1 cellular context compared by ENCODE assay signal in the genomic region with DNA sequence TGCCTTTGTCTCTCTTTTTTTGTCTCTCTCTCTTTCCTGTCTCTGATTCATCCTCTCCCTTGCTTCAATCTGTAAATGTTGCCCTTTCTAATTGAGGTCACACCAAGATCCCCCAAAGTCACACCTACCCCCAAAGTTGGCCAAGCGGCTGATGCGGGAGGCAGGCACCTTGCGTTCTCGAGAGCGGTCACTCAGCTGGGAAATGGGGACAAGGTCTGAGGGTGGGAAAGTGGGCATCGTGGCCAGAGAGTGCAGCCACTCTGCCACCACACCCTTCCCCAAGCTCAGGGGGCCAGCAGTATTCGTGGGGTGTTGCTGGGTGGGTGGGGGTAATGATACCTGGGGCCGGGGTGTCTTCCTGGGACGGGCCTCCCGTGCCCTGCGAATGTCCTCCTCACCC.
TF ChIP-seq lines count a peak whose summit lies in the region.

No MANE protein-coding gene starts in this region.

TF ChIP-seq in K562, 482 proteins besides CTCF, POLR2A, EP300 and RAD21:
- no peak for TF ChIP-seq DIDO1 (tag; IDR thresholded peaks at IDR 0.05; ENCODE audit: low read depth)
- TF ChIP-seq KLF16 (IDR thresholded peaks at IDR 0.05) = no peak
- TF ChIP-seq, protein P1, sequence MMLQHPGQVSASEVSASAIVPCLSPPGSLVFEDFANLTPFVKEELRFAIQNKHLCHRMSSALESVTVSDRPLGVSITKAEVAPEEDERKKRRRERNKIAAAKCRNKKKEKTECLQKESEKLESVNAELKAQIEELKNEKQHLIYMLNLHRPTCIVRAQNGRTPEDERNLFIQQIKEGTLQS (IDR thresholded peaks at IDR 0.05) = no peak
- TF ChIP-seq, protein P1 (CRISPR knock-in tag; conservative IDR thresholded peaks at IDR 0.05) = no peak
- no peak for TF ChIP-seq CHD4 (IDR thresholded peaks at IDR 0.05; ENCODE audit: insufficient read depth, insufficient replicate concordance, low read depth, low read length, poor library complexity, severe bottlenecking)
- no peak for TF ChIP-seq ZNF384 (IDR thresholded peaks at IDR 0.05; ENCODE audit: low read depth, low read length)
- TF ChIP-seq SMARCB1 (IDR thresholded peaks at IDR 0.05; ENCODE audit: insufficient read length, low read depth) = no peak
- TF ChIP-seq GTF2E2 (tag; IDR thresholded peaks at IDR 0.05) = no peak
- TF ChIP-seq, protein P2, sequence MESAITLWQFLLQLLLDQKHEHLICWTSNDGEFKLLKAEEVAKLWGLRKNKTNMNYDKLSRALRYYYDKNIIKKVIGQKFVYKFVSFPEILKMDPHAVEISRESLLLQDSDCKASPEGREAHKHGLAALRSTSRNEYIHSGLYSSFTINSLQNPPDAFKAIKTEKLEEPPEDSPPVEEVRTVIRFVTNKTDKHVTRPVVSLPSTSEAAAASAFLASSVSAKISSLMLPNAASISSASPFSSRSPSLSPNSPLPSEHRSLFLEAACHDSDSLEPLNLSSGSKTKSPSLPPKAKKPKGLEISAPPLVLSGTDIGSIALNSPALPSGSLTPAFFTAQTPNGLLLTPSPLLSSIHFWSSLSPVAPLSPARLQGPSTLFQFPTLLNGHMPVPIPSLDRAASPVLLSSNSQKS (CRISPR knock-in tag; IDR thresholded peaks at IDR 0.05) = no peak
- TF ChIP-seq TRIM28 (IDR thresholded peaks at IDR 0.05) = no peak
- no peak for TF ChIP-seq L3MBTL2 (IDR thresholded peaks at IDR 0.05)
- TF ChIP-seq, protein P3, sequence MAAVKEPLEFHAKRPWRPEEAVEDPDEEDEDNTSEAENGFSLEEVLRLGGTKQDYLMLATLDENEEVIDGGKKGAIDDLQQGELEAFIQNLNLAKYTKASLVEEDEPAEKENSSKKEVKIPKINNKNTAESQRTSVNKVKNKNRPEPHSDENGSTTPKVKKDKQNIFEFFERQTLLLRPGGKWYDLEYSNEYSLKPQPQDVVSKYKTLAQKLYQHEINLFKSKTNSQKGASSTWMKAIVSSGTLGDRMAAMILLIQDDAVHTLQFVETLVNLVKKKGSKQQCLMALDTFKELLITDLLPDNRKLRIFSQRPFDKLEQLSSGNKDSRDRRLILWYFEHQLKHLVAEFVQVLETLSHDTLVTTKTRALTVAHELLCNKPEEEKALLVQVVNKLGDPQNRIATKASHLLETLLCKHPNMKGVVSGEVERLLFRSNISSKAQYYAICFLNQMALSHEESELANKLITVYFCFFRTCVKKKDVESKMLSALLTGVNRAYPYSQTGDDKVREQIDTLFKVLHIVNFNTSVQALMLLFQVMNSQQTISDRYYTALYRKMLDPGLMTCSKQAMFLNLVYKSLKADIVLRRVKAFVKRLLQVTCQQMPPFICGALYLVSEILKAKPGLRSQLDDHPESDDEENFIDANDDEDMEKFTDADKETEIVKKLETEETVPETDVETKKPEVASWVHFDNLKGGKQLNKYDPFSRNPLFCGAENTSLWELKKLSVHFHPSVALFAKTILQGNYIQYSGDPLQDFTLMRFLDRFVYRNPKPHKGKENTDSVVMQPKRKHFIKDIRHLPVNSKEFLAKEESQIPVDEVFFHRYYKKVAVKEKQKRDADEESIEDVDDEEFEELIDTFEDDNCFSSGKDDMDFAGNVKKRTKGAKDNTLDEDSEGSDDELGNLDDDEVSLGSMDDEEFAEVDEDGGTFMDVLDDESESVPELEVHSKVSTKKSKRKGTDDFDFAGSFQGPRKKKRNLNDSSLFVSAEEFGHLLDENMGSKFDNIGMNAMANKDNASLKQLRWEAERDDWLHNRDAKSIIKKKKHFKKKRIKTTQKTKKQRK (IDR thresholded peaks at IDR 0.05; ENCODE audit: borderline replicate concordance, low read depth, low read length) = no peak
- TF ChIP-seq, protein P4, sequence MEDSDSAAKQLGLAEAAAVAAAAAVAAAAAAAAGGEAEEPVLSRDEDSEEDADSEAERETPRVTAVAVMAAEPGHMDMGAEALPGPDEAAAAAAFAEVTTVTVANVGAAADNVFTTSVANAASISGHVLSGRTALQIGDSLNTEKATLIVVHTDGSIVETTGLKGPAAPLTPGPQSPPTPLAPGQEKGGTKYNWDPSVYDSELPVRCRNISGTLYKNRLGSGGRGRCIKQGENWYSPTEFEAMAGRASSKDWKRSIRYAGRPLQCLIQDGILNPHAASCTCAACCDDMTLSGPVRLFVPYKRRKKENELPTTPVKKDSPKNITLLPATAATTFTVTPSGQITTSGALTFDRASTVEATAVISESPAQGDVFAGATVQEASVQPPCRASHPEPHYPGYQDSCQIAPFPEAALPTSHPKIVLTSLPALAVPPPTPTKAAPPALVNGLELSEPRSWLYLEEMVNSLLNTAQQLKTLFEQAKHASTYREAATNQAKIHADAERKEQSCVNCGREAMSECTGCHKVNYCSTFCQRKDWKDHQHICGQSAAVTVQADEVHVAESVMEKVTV (CRISPR knock-in tag; IDR thresholded peaks at IDR 0.05) = no peak
- TF ChIP-seq PTBP1 (IDR thresholded peaks at IDR 0.05; ENCODE audit: low read depth, low read length) = no peak
- no peak for TF ChIP-seq ZNF695 (CRISPR knock-in tag; IDR thresholded peaks at IDR 0.05)
- TF ChIP-seq, protein P5, sequence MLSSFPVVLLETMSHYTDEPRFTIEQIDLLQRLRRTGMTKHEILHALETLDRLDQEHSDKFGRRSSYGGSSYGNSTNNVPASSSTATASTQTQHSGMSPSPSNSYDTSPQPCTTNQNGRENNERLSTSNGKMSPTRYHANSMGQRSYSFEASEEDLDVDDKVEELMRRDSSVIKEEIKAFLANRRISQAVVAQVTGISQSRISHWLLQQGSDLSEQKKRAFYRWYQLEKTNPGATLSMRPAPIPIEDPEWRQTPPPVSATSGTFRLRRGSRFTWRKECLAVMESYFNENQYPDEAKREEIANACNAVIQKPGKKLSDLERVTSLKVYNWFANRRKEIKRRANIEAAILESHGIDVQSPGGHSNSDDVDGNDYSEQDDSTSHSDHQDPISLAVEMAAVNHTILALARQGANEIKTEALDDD (IDR thresholded peaks at IDR 0.05) = no peak
